Comparison of ENCODE assay signal across 22 cellular contexts in the genomic region with DNA sequence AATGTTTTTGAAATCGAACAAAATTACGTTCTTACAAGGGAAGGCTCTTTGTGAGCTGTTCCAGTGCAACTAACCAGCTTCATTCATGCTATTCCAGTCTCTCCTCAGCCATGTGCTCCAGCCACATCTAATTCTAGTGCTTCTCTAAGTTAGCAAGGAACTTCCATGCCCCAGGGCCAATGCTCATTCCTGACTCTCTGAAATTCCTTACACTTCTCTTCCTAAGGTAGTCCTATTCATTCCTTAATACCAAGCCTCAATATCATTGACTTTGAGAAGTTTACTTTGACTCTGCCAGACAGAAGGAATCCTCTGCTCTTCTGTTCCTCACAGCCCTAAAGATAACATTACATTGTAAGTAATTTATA.
"Had no signal": no experiment of that assay in that cellular context is flagged by ENCODE, and none has a peak within 500 bp of the region (broad histone marks: within the 10 kb centered on the region; RNA-seq: fewer than 3 reads in every experiment).

No MANE protein-coding gene starts in this region.

- ATAC-seq: K562, Panc1 had no signal

- H3K9ac ChIP-seq: KMS-11, SK-N-SH had no signal

- H3K27ac ChIP-seq: HL-60, KMS-11, RWPE1 had no signal

- H3K27ac Mint-ChIP-seq: IgD-negative memory B cell had no signal

- H3K4me2 ChIP-seq: KMS-11, SK-N-SH had no signal

- H3K4me3 ChIP-seq: K562 had no signal

- H3K4me1 Mint-ChIP-seq: IgD-negative memory B cell had no signal

- FAIRE-seq: HTR-8/SVneo, K562 had no signal

- H3K4me3 Mint-ChIP-seq: IgD-negative memory B cell had no signal

- DNase-seq: Kasumi-1, NCI-H1092 treated with DMSO at 0.1 percent for 48 hours, NCI-H1436, NCI-H1694, NCI-H187 treated with DMSO at 0.1 percent for 48 hours, NCI-H2029 treated with DMSO at 0.1 percent for 48 hours, NCI-H2107, NCI-H226, NCI-H446, NCI-H510A, NCI-H524 treated with DMSO at 0.1 percent for 48 hours, NCI-H69, NCI-H774, SHP77, SK-N-SH had no signal
